Comparison of ENCODE assay signal across 16 cellular contexts in the genomic region with DNA sequence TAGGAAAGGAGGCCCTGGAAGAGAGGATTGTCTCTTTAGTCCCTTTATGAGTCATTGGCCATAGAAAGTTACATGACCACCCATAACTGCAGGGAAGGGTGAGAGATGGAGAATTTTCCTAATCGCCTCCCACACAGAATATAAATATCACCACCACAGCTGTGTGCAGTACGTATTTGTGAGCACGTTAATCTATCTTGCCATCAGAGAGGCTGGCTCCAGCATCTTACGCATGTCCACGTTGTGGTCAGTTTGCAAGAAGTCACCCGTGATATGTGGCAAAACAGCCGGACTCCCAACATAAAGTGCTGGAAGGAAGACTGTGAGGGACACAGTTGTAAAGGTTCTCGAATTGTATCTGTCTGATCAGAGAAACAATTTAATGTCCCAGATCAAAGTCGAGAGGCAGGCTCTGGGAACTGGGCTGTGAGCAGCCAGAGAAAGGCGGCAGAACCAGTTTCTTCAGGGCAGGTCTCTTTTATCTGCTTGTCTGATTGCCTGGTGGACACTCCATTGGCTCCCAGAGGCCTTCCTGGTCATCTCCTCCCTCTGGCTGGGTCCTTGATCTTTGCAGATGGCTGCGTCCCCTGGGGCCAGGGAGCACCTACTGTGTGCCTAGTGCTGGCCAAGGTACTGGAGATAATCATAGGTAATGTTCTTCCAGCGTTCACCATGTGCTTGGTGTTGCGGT.
DNase-seq lines count a peak whose midpoint lies in the region; ATAC-seq and TF ChIP-seq lines count a peak whose summit lies in the region.
"Had no signal": no experiment of that assay in that cellular context is flagged by ENCODE, and none has a peak within 500 bp of the region (broad histone marks: within the 10 kb centered on the region; RNA-seq: fewer than 3 reads in every experiment).

No MANE protein-coding gene starts in this region.

- no peaks in the 10 kb centered on the region for H3K9me3 ChIP-seq in right cardiac atrium (ENCODE audit: control insufficient read depth, low read length)
- H3K9me3 ChIP-seq in colonic mucosa, result no peaks in the 10 kb centered on the region
- H3K9me3 ChIP-seq in upper lobe of right lung, result no peaks in the 10 kb centered on the region
- no peaks in the 10 kb centered on the region for H3K9me3 ChIP-seq in testis
- H3K9me3 ChIP-seq: heart left ventricle, MG63 had no signal

- H3K9ac ChIP-seq in colonic mucosa (ENCODE audit: low read depth in 2 of 2, low read length in 2 of 2), result peak overlapping the region in 1 of 2 donors; percentile 64

- H3K4me3 ChIP-seq in right cardiac atrium (ENCODE audit: low read length) (no peak overlapping the region), colonic mucosa (no peak overlapping the region), upper lobe of right lung (no peak overlapping the region), testis (no peak overlapping the region)
- H3K4me3 ChIP-seq: heart left ventricle, MG63 had no signal

- TF ChIP-seq CTCF in colonic mucosa (IDR thresholded peaks at IDR 0.05), result no peak
- TF ChIP-seq CTCF in nephron progenitor cell (IDR thresholded peaks at IDR 0.05), result no peak
- no peak for TF ChIP-seq CTCF in upper lobe of right lung (IDR thresholded peaks at IDR 0.05)
- TF ChIP-seq CTCF in testis (IDR thresholded peaks at IDR 0.05), result no peak

- H3K36me3 Mint-ChIP-seq in nephron progenitor cell (ENCODE audit: low read depth), result no peaks in the 10 kb centered on the region
- H3K36me3 Mint-ChIP-seq: natural killer cell treated with Interleukin-12 subunit alpha and Interleukin-12 subunit beta and Interleukin-15 and Interleukin-18, amount 100 ng/mL, for 72 hours had no signal

- H3K9me3 Mint-ChIP-seq in nephron progenitor cell, result no peaks in the 10 kb centered on the region
- H3K9me3 Mint-ChIP-seq: natural killer cell treated with Interleukin-12 subunit alpha and Interleukin-12 subunit beta and Interleukin-15 and Interleukin-18, amount 100 ng/mL, for 72 hours had no signal

- 90% methylated on average over 13 of the region's 13 CpGs for WGBS in right cardiac atrium
- 63 to 76% methylated on average over 12 to 13 of the region's 13 CpGs for WGBS in testis, 2 donors

- H3K4me1 ChIP-seq in right cardiac atrium (ENCODE audit: control insufficient read depth, insufficient read depth, low read length), result no peaks in the 10 kb centered on the region
- H3K4me1 ChIP-seq in colonic mucosa, result peaks cover 6% of the 10 kb centered on the region
- H3K4me1 ChIP-seq in upper lobe of right lung, result peaks cover 29% of the 10 kb centered on the region
- H3K4me1 ChIP-seq in testis, result peaks cover 29% of the 10 kb centered on the region

- peak; percentile 38 for DNase-seq in cardiac septum (ENCODE audit: low spot score)
- DNase-seq in right cardiac atrium, result no peak
- peak; percentile 79 for DNase-seq in colonic mucosa
- DNase-seq in nephron progenitor cell, result no peak
- DNase-seq in upper lobe of right lung, result peak; percentile 43
- no peak for DNase-seq in testis
- DNase-seq in activated T-cell treated with anti-CD3 and anti-CD28 coated beads, Interleukin-2, amount 50 U/mL, for 1 hour, result no peak
- DNase-seq in NCI-H1105 (lab: John Stamatoyannopoulos, UW), result no peak
- DNase-seq: cerebellar nuclear complex, COR-L47, heart left ventricle, left cardiac atrium, MG63, NCI-H2171 had no signal

- peak overlapping the region; percentile 58 for H3K27ac Mint-ChIP-seq in nephron progenitor cell
- H3K27ac Mint-ChIP-seq: natural killer cell treated with Interleukin-12 subunit alpha and Interleukin-12 subunit beta and Interleukin-15 and Interleukin-18, amount 100 ng/mL, for 72 hours had no signal

- H3K27me3 Mint-ChIP-seq in nephron progenitor cell (ENCODE audit: low read depth, poor library complexity), result no peaks in the 10 kb centered on the region
- H3K27me3 Mint-ChIP-seq: natural killer cell treated with Interleukin-12 subunit alpha and Interleukin-12 subunit beta and Interleukin-15 and Interleukin-18, amount 100 ng/mL, for 72 hours had no signal

- H3K4me1 Mint-ChIP-seq in nephron progenitor cell, result peaks cover 29% of the 10 kb centered on the region

- ATAC-seq in right cardiac atrium, result no peak
- ATAC-seq in upper lobe of right lung, result peak; percentile 6
- ATAC-seq: activated CD4-positive, CD25-positive, alpha-beta regulatory T cell treated with anti-CD3 and anti-CD28 coated beads, Interleukin-2, amount 50 U/mL, for 24 hours; heart left ventricle; left cardiac atrium; natural killer cell treated with Interleukin-12 subunit alpha and Interleukin-12 subunit beta and Interleukin-15 and Interleukin-18, amount 100 ng/mL, for 72 hours had no signal

- intact Hi-C loops in cardiac septum (cut with DNase I), result no loop called here
- intact Hi-C loops in right cardiac atrium (cut with DNase I), result no loop called here
- intact Hi-C loops in colonic mucosa (cut with DNase I), result loop anchor here (10.0 kb wide), 1 partner anchor 77 kb away; a partner anchor contains a TSS
- intact Hi-C loops in upper lobe of right lung (cut with DNase I), result no loop called here
- intact Hi-C loops in testis (cut with DNase I; ENCODE audit: low total_unique reads), result no loop called here

- H3K27ac ChIP-seq in right cardiac atrium (ENCODE audit: low read length) (no peak overlapping the region), colonic mucosa (peak overlapping the region; percentile 45), upper lobe of right lung (no peak overlapping the region), testis (no peak overlapping the region)
- H3K27ac ChIP-seq: heart left ventricle had no signal

- no peaks in the 10 kb centered on the region for H3K27me3 ChIP-seq in right cardiac atrium (ENCODE audit: control insufficient read depth, insufficient read depth)
- H3K27me3 ChIP-seq in colonic mucosa, result no peaks in the 10 kb centered on the region
- no peaks in the 10 kb centered on the region for H3K27me3 ChIP-seq in upper lobe of right lung
- no peaks in the 10 kb centered on the region for H3K27me3 ChIP-seq in testis
- H3K27me3 ChIP-seq: heart left ventricle, MG63 had no signal

- no peak for TF ChIP-seq POLR2A in testis (IDR thresholded peaks at IDR 0.05)

- no peak overlapping the region for H3K4me3 Mint-ChIP-seq in nephron progenitor cell
- H3K4me3 Mint-ChIP-seq: natural killer cell treated with Interleukin-12 subunit alpha and Interleukin-12 subunit beta and Interleukin-15 and Interleukin-18, amount 100 ng/mL, for 72 hours had no signal

- H3K36me3 ChIP-seq in colonic mucosa (no peaks in the 10 kb centered on the region), upper lobe of right lung (no peaks in the 10 kb centered on the region), testis (ENCODE audit: low read depth, missing control alignments) (no peaks in the 10 kb centered on the region)
- H3K36me3 ChIP-seq: heart left ventricle, MG63 had no signal

Comparison
In these comparisons a context has a peak if more than half of its experiments do, and no peak if none do; other contexts are left out.
1. DNase-seq: peak in cardiac septum (single experiment), colonic mucosa (single experiment) and upper lobe of right lung (single experiment); none in right cardiac atrium (0 of 3), nephron progenitor cell (single experiment), testis (single experiment), activated T-cell treated with anti-CD3 and anti-CD28 coated beads, Interleukin-2, amount 50 U/mL, for 1 hour (single experiment) and NCI-H1105 (single experiment).